In the genomic region with DNA sequence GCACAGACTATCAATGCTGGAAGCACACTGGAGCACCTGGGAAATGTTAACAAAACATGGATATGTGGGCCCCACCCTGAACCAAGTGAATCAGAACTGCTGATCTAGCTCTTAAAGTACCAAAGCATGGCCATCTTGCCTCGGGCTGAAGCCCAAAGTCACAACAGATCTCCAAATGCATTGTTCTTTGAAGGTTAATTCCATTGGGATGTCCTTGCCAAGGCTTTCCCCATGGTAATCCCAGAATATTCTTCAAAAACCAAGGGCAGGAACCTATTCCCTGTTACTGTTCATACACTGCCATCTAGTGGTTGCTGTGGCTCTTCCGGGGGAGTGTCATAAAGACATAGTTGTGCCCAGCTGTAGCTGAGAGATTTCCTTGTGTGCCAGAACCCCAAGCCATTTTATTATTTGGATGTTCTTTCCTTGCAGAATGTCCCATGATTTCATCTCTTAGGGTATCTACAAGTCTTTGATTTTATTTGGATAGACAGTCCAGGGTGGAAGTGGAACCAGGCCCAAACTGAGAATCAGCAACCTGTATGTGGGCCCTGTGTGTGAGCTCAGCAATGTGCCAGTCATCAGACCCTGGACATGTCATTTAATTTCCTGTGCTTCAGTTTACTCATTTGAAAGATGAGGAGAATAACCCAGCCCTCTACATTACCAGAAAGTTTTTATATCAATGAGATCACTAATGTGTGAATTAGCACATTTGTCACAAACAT, we compare ENCODE assay signal across 8 cellular contexts.
DNase-seq lines count a peak whose midpoint lies in the region; ATAC-seq and TF ChIP-seq lines count a peak whose summit lies in the region.

No MANE protein-coding gene starts in this region.

- DNase-seq in AG08395 (ENCODE audit: low spot score): peak; percentile 88
- peak; percentile 49 for DNase-seq in GM13977 (ENCODE audit: low spot score)
- DNase-seq in NCI-H1694 (lab: John Stamatoyannopoulos, UW): peak; percentile 85
- peak; percentile 35 for DNase-seq in T1000 (lab: John Stamatoyannopoulos, UW)
- DNase-seq in foreskin fibroblast: peak; percentile 82 to 95
- peak; percentile 60 for DNase-seq in non-pigmented ciliary epithelial cell (ENCODE audit: low read depth)

- in situ Hi-C loops in GM13977 (cut with MboI; ENCODE audit: low pct_unique_long_range_greater_than_20kb, low sequenced_read_pairs, unreplicated experiment): loop anchor here (25.0 kb wide), 2 partner anchors 196 to 1104 kb away; no protein-coding TSS in a partner anchor

- peak; percentile 89 for ATAC-seq in HG02885 (IDR thresholded peaks at IDR 0.05; ENCODE audit: poor library complexity, unreplicated experiment)
- no peak for ATAC-seq in HG02870 (IDR thresholded peaks at IDR 0.05; ENCODE audit: unreplicated experiment)

- no peak overlapping the region for H3K4me3 ChIP-seq in foreskin fibroblast (ENCODE audit: low read depth in 1 of 2, low read length in 2 of 2)

- TF ChIP-seq CTCF in GM13977 (IDR thresholded peaks at IDR 0.05; ENCODE audit: extremely low read depth, insufficient read depth, missing control alignments): peak; percentile 79
- TF ChIP-seq CTCF in foreskin fibroblast (IDR thresholded peaks at IDR 0.05; ENCODE audit: low read depth, low read length): peak; percentile 85

Comparison
In these comparisons a context has a peak if more than half of its experiments do, and no peak if none do; other contexts are left out.
1. DNase-seq: peak in every context shown above with its lines; median percentile 88 in foreskin fibroblast; 88 in AG08395; 85 in NCI-H1694; 60 in non-pigmented ciliary epithelial cell; 49 in GM13977; 35 in T1000.